15 cellular contexts compared by ENCODE assay signal in genomic region chr17:21170829-21171228, GRCh38. TPM values are rescaled to one million over a fixed set of nuclear protein-coding genes. Genes with fewer than 3 reads are reported as not detected.
DNase-seq lines count a peak whose midpoint lies in the region; ATAC-seq and TF ChIP-seq lines count a peak whose summit lies in the region.
"Had no signal": no experiment of that assay in that cellular context is flagged by ENCODE, and none has a peak within 500 bp of the region (broad histone marks: within the 10 kb centered on the region; RNA-seq: fewer than 3 reads in every experiment).

No MANE protein-coding gene starts in this region.

- TF ChIP-seq CTCF in right atrium auricular region (IDR thresholded peaks at IDR 0.05) (no peak), nephron (IDR thresholded peaks at IDR 0.05; ENCODE audit: unreplicated experiment in 3 of 3) (no peak)

- H3K4me1 ChIP-seq in right atrium auricular region: peaks cover 0 to 93% of the 10 kb centered on the region in 2 donors

- peaks cover 22% of the 10 kb centered on the region for H3K4me1 Mint-ChIP-seq in activated naive CD8-positive, alpha-beta T cell treated with anti-CD3 and anti-CD28 coated beads, Interleukin-2, amount 50 U/mL, for 24 hours
- H3K4me1 Mint-ChIP-seq in nephron: peaks cover 55% of the 10 kb centered on the region

- no peaks in the 10 kb centered on the region for H3K27me3 Mint-ChIP-seq in activated naive CD8-positive, alpha-beta T cell treated with anti-CD3 and anti-CD28 coated beads, Interleukin-2, amount 50 U/mL, for 24 hours
- no peaks in the 10 kb centered on the region for H3K27me3 Mint-ChIP-seq in nephron (ENCODE audit: low read depth)

- in situ Hi-C loops in ACHN (cut with HindIII; ENCODE audit: low pct_ligation_motif_present, low pct_unique_long_range_greater_than_20kb, low sequenced_read_pairs): no loop called here

- H3K36me3 Mint-ChIP-seq in activated naive CD8-positive, alpha-beta T cell treated with anti-CD3 and anti-CD28 coated beads, Interleukin-2, amount 50 U/mL, for 24 hours (ENCODE audit: low read depth): peaks cover 14% of the 10 kb centered on the region
- peaks cover 15% of the 10 kb centered on the region for H3K36me3 Mint-ChIP-seq in nephron (ENCODE audit: low read depth)

- no peaks in the 10 kb centered on the region for H3K9me3 Mint-ChIP-seq in activated naive CD8-positive, alpha-beta T cell treated with anti-CD3 and anti-CD28 coated beads, Interleukin-2, amount 50 U/mL, for 24 hours
- no peaks in the 10 kb centered on the region for H3K9me3 Mint-ChIP-seq in nephron

- intact Hi-C loops in left ventricle myocardium superior (cut with micrococcal nuclease): no loop called here

- peak overlapping the region; percentile 6 to 42 for H3K27ac ChIP-seq in right atrium auricular region
- H3K27ac ChIP-seq: PC-9, vagina had no signal

- H3K9me3 ChIP-seq in right atrium auricular region: no peaks in the 10 kb centered on the region
- H3K9me3 ChIP-seq: vagina had no signal

- no peaks in the 10 kb centered on the region for H3K27me3 ChIP-seq in right atrium auricular region
- H3K27me3 ChIP-seq: vagina had no signal

- peaks cover 12% of the 10 kb centered on the region for H3K36me3 ChIP-seq in right atrium auricular region

- DNase-seq in right atrium auricular region (ENCODE audit: low spot score) (peak; percentile 50), left ventricle myocardium superior (no peak), ACHN (no peak), iPS-NIHi7 (ENCODE audit: extremely low spot score) (no peak)
- DNase-seq in activated naive CD8-positive, alpha-beta T cell treated with anti-CD3 and anti-CD28 coated beads, Interleukin-2, amount 50 U/mL, for 24 hours: no peak
- DNase-seq in activated CD4-positive, CD25-positive, alpha-beta regulatory T cell treated with anti-CD3 and anti-CD28 coated beads, Interleukin-2, amount 50 U/mL, for 72 hours: no peak
- DNase-seq: activated naive CD4-positive, alpha-beta T cell treated with anti-CD3 and anti-CD28 coated beads, Interleukin-2, amount 50 U/mL, for 16 hours; mesenchymal stem cell; NCI-H2081; NCI-H526; PC-9 had no signal

- H3K27ac Mint-ChIP-seq in activated naive CD8-positive, alpha-beta T cell treated with anti-CD3 and anti-CD28 coated beads, Interleukin-2, amount 50 U/mL, for 24 hours: peak overlapping the region; percentile 15
- H3K27ac Mint-ChIP-seq in nephron: peak overlapping the region; percentile 7 to 52 (median 22)

- ATAC-seq in left ventricle myocardium superior: no peak
- ATAC-seq in activated naive CD8-positive, alpha-beta T cell treated with anti-CD3 and anti-CD28 coated beads, Interleukin-2, amount 50 U/mL, for 24 hours: no peak
- no peak for ATAC-seq in GM19467 (IDR thresholded peaks at IDR 0.05; ENCODE audit: unreplicated experiment)

- H3K4me3 Mint-ChIP-seq in activated naive CD8-positive, alpha-beta T cell treated with anti-CD3 and anti-CD28 coated beads, Interleukin-2, amount 50 U/mL, for 24 hours: no peak overlapping the region
- no peak overlapping the region for H3K4me3 Mint-ChIP-seq in nephron

- H3K4me3 ChIP-seq in right atrium auricular region: no peak overlapping the region
- H3K4me3 ChIP-seq: PC-9, skin epidermis, vagina had no signal

RNA-seq across cellular contexts. Expression of gene TMEM11, which starts 43.1 kb away (rescaled TPM):
- 10 to 100 TPM; 25.5 to 27.2 TPM for total RNA-seq in right atrium auricular region
- total RNA-seq in left ventricle myocardium superior: 31.5 TPM

RNA-seq across cellular contexts. Expression of gene DHRS7B, which starts 44.1 kb away (rescaled TPM):
- 10 to 100 TPM; 35.8 to 45.3 TPM for total RNA-seq in right atrium auricular region
- total RNA-seq in left ventricle myocardium superior: 18.6 TPM
